Comparison of ENCODE assay signal across 8 cellular contexts in genomic region chr1:223363057-223363855, GRCh38. TPM values are rescaled to one million over a fixed set of nuclear protein-coding genes. Genes with fewer than 3 reads are reported as not detected.
DNase-seq lines count a peak whose midpoint lies in the region; ATAC-seq and TF ChIP-seq lines count a peak whose summit lies in the region.

No MANE protein-coding gene starts in this region.

- intact Hi-C loops in prostate gland (cut with DNase I): no loop called here

- H3K27ac ChIP-seq in cardiac muscle cell: no peak overlapping the region
- H3K27ac ChIP-seq in prostate gland: no peak overlapping the region

- no peaks in the 10 kb centered on the region for H3K36me3 Mint-ChIP-seq in activated naive CD4-positive, alpha-beta T cell treated with anti-CD3 and anti-CD28 coated beads, Interleukin-2, amount 50 U/mL, for 72 hours

- WGBS in prostate gland: 2% methylated on average over 44 of the region's 44 CpGs

- no peaks in the 10 kb centered on the region for H3K27me3 ChIP-seq in cardiac muscle cell
- H3K27me3 ChIP-seq in prostate gland (replicated peaks; ENCODE audit: insufficient read depth): no peaks in the 10 kb centered on the region

- TF ChIP-seq CTCF in cardiac muscle cell (IDR thresholded peaks at IDR 0.05; ENCODE audit: low read depth, low read length): no peak
- TF ChIP-seq CTCF in prostate gland (IDR thresholded peaks at IDR 0.05): no peak

- H3K4me3 ChIP-seq in cardiac muscle cell: peak overlapping the region; percentile 60
- peak overlapping the region; percentile 46 to 49 for H3K4me3 ChIP-seq in prostate gland

- H3K27ac Mint-ChIP-seq in activated naive CD4-positive, alpha-beta T cell treated with anti-CD3 and anti-CD28 coated beads, Interleukin-2, amount 50 U/mL, for 72 hours: no peak overlapping the region

- peak overlapping the region; percentile 44; the same call in 1 of the 2 replicates for H3K9ac ChIP-seq in ES-I3 (ENCODE audit: low read depth, low read length)

- H3K4me1 ChIP-seq in ES-I3 (ENCODE audit: insufficient read depth, low read length) (peaks cover 4% of the 10 kb centered on the region), cardiac muscle cell (ENCODE audit: low read depth) (peaks cover 20% of the 10 kb centered on the region), prostate gland (replicated peaks) (no peaks in the 10 kb centered on the region)

- ATAC-seq in activated naive CD4-positive, alpha-beta T cell treated with anti-CD3 and anti-CD28 coated beads, Interleukin-2, amount 50 U/mL, for 72 hours: peak; percentile 43 to 44
- ATAC-seq in GM18858 (IDR thresholded peaks at IDR 0.05; ENCODE audit: unreplicated experiment) (no peak), GM19324 (IDR thresholded peaks at IDR 0.05; ENCODE audit: low FRiP score, unreplicated experiment) (no peak)

- no peak for TF ChIP-seq POLR2A in prostate gland (IDR thresholded peaks at IDR 0.05)

- no peaks in the 10 kb centered on the region for H3K36me3 ChIP-seq in ES-I3 (ENCODE audit: insufficient read depth, low read length)
- no peaks in the 10 kb centered on the region for H3K36me3 ChIP-seq in cardiac muscle cell
- H3K36me3 ChIP-seq in prostate gland: no peaks in the 10 kb centered on the region

- H3K9me3 ChIP-seq in ES-I3 (ENCODE audit: control insufficient read depth, insufficient read depth, low read length): no peaks in the 10 kb centered on the region
- H3K9me3 ChIP-seq in cardiac muscle cell (ENCODE audit: low read depth): no peaks in the 10 kb centered on the region
- no peaks in the 10 kb centered on the region for H3K9me3 ChIP-seq in prostate gland

- DNase-seq in NCI-H345 treated with DMSO at 0.1 percent for 48 hours (lab: John Stamatoyannopoulos, UW; ENCODE audit: unreplicated experiment) (peak; percentile 38), cardiac muscle cell (ENCODE audit: low read depth in 1 of 2, low spot score in 1 of 2) (peak; percentile 52 to 63), prostate gland (ENCODE audit: low spot score) (no peak), SW 1271 (lab: John Stamatoyannopoulos, UW) (no peak)
- peak in 1 of 2 donors; percentile 9 for DNase-seq in activated naive CD4-positive, alpha-beta T cell treated with anti-CD3 and anti-CD28 coated beads, Interleukin-2, amount 50 U/mL, for 72 hours (ENCODE audit: low spot score in 2 of 2)

- H3K9me3 Mint-ChIP-seq in activated naive CD4-positive, alpha-beta T cell treated with anti-CD3 and anti-CD28 coated beads, Interleukin-2, amount 50 U/mL, for 72 hours: no peaks in the 10 kb centered on the region

RNA-seq across cellular contexts. Expression of gene SUSD4, which starts 0.7 kb away (rescaled TPM):
- 1 to 10 TPM; 1.1 to 1.2 TPM for total RNA-seq in activated naive CD4-positive, alpha-beta T cell treated with anti-CD3 and anti-CD28 coated beads, Interleukin-2, amount 50 U/mL, for 72 hours
- 20.9 and 24.8 TPM in 2 replicates for total RNA-seq in cardiac muscle cell
- polyA plus RNA-seq in cardiac muscle cell: 31.4 and 31.6 TPM in 2 replicates
- total RNA-seq in prostate gland: 10 to 100 TPM; 10.7 to 26.7 TPM

RNA-seq across cellular contexts. Expression of gene CCDC185, which starts 30.0 kb away (rescaled TPM):
- not detected for total RNA-seq in activated naive CD4-positive, alpha-beta T cell treated with anti-CD3 and anti-CD28 coated beads, Interleukin-2, amount 50 U/mL, for 72 hours
- total RNA-seq in cardiac muscle cell (not detected in 2 replicates), prostate gland (1 to 10 TPM in 1 of 2 donors, not detected in 1; 2.7 TPM)
- polyA plus RNA-seq in cardiac muscle cell: not detected in 2 replicates

Comparison
In these comparisons a context has a peak if more than half of its experiments do, and no peak if none do; other contexts are left out.
1. DNase-seq: peak in NCI-H345 treated with DMSO at 0.1 percent for 48 hours (single experiment) and cardiac muscle cell (2 of 2); none in prostate gland (single experiment) and SW 1271 (0 of 2).
2. ATAC-seq: peak in activated naive CD4-positive, alpha-beta T cell treated with anti-CD3 and anti-CD28 coated beads, Interleukin-2, amount 50 U/mL, for 72 hours (2 of 2); none in GM18858 (single experiment) and GM19324 (single experiment).